17 cellular contexts compared by ENCODE assay signal in the genomic region with DNA sequence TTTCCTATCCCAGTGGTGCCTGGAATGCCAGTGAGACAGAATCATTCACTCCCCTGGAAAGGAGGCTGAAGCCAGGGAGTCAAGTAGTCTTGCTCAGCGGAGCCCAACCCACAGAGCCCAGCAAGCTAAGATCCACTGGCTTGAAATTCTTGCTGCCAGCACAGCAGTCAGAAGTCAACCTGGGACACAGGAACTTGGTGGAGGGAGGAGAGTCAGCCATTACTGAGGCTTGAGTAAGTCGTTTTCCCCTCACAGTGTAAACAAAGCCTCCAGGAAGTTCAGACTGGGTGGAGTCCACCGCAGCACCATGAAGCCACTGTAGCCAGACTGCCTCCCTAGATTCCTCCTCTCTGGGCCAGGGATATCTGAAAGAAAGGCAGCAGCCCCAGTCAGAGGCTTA.
A peak's percentile ranks its signal among the peaks of the same experiment; 100 is the strongest.
DNase-seq lines count a peak whose midpoint lies in the region; ATAC-seq, FAIRE-seq and TF ChIP-seq lines count a peak whose summit lies in the region.
"Had no signal": no experiment of that assay in that cellular context is flagged by ENCODE, and none has a peak within 500 bp of the region (broad histone marks: within the 10 kb centered on the region; RNA-seq: fewer than 3 reads in every experiment).

No MANE protein-coding gene starts in this region.

- no peak for FAIRE-seq in RCC 7860 (lab: Jason Lieb, UNC)

- no peaks in the 10 kb centered on the region for H3K36me3 Mint-ChIP-seq in stimulated activated naive B cell treated with anti-CD40 and anti-IgM and Interleukin-4, amounts not matched to agents 10 μg/mL and 1 μg/mL and 100 μg/mL, for 72 hours
- H3K36me3 Mint-ChIP-seq in effector memory CD8-positive, alpha-beta T cell (ENCODE audit: insufficient read depth) = no peaks in the 10 kb centered on the region
- H3K36me3 Mint-ChIP-seq: activated naive CD4-positive, alpha-beta T cell treated with anti-CD3 and anti-CD28 coated beads, Interleukin-2, amount 10 ng/mL, durations not matched to agents 7 days and 5 days had no signal

- TF ChIP-seq CTCF in osteoblast (IDR thresholded peaks at IDR 0.05; ENCODE audit: extremely low read depth, low read depth, low read length) = no peak

- H3K27ac Mint-ChIP-seq in stimulated activated naive B cell treated with anti-CD40 and anti-IgM and Interleukin-4, amounts not matched to agents 10 μg/mL and 1 μg/mL and 100 μg/mL, for 72 hours = no peak overlapping the region
- no peak overlapping the region for H3K27ac Mint-ChIP-seq in effector memory CD8-positive, alpha-beta T cell
- H3K27ac Mint-ChIP-seq: activated naive CD4-positive, alpha-beta T cell treated with anti-CD3 and anti-CD28 coated beads, Interleukin-2, amount 10 ng/mL, durations not matched to agents 7 days and 5 days; CD4-positive, alpha-beta T cell; IgD-negative memory B cell had no signal

- H3K9me3 ChIP-seq in osteoblast (ENCODE audit: low read depth, low read length) = no peaks in the 10 kb centered on the region

- no peaks in the 10 kb centered on the region for H3K79me2 ChIP-seq in osteoblast (ENCODE audit: insufficient read depth, low read length)
- H3K79me2 ChIP-seq: parathyroid adenoma had no signal

- no peak overlapping the region for H3K4me2 ChIP-seq in osteoblast (ENCODE audit: insufficient read depth, low read length)

- peak overlapping the region; percentile 6 for H2AFZ ChIP-seq in osteoblast (ENCODE audit: low read length)
- H2AFZ ChIP-seq: parathyroid adenoma had no signal

- H3K4me1 Mint-ChIP-seq in stimulated activated naive B cell treated with anti-CD40 and anti-IgM and Interleukin-4, amounts not matched to agents 10 μg/mL and 1 μg/mL and 100 μg/mL, for 72 hours = no peaks in the 10 kb centered on the region
- peaks cover 0 to 3% of the 10 kb centered on the region in 2 donors for H3K4me1 Mint-ChIP-seq in effector memory CD8-positive, alpha-beta T cell (ENCODE audit: low read depth in 2 of 2)
- H3K4me1 Mint-ChIP-seq: IgD-negative memory B cell had no signal

- H3K36me3 ChIP-seq in osteoblast (ENCODE audit: insufficient read depth, low read length) = no peaks in the 10 kb centered on the region
- H3K36me3 ChIP-seq: heart right ventricle had no signal

- H3K9me3 Mint-ChIP-seq in stimulated activated naive B cell treated with anti-CD40 and anti-IgM and Interleukin-4, amounts not matched to agents 10 μg/mL and 1 μg/mL and 100 μg/mL, for 72 hours = peaks cover 5 to 8% of the 10 kb centered on the region in 2 donors
- no peaks in the 10 kb centered on the region for H3K9me3 Mint-ChIP-seq in effector memory CD8-positive, alpha-beta T cell
- H3K9me3 Mint-ChIP-seq: CD4-positive, alpha-beta T cell had no signal

- peaks cover 18% of the 10 kb centered on the region for H3K4me1 ChIP-seq in osteoblast (ENCODE audit: insufficient read depth, low read length)
- H3K4me1 ChIP-seq: parathyroid adenoma had no signal

- ATAC-seq in stimulated activated naive B cell treated with anti-CD40 and anti-IgM and Interleukin-4, amounts not matched to agents 10 μg/mL and 1 μg/mL and 100 μg/mL, for 72 hours (replicated peaks) = no peak
- ATAC-seq in HG03342 (IDR thresholded peaks at IDR 0.05; ENCODE audit: unreplicated experiment) = no peak
- no peak for ATAC-seq in effector memory CD8-positive, alpha-beta T cell (replicated peaks)

- DNase-seq in EL (peak; percentile 73), RCC 7860 (ENCODE audit: low spot score) (peak; percentile 30), epithelial cell of prostate (ENCODE audit: low read depth, low spot score) (peak; percentile 43), osteoblast (ENCODE audit: insufficient read length, low spot score, missing footprints) (no peak), superior temporal gyrus (ENCODE audit: extremely low spot score) (no peak)
- no peak for DNase-seq in stimulated activated naive B cell treated with anti-CD40 and anti-IgM and Interleukin-4, amounts not matched to agents 10 μg/mL and 1 μg/mL and 100 μg/mL, for 72 hours
- no peak for DNase-seq in effector memory CD8-positive, alpha-beta T cell
- DNase-seq: activated naive CD4-positive, alpha-beta T cell treated with anti-CD3 and anti-CD28 coated beads, Interleukin-2, amount 10 ng/mL, durations not matched to agents 7 days and 5 days; CD4-positive, alpha-beta T cell; dermis blood vessel endothelial cell; H7; NCI-H2029 treated with DMSO at 0.1 percent for 48 hours; T-helper 2 cell had no signal

- H4K20me1 ChIP-seq in osteoblast (ENCODE audit: insufficient read depth, low read length) = no peaks in the 10 kb centered on the region

- H3K27me3 ChIP-seq in osteoblast (ENCODE audit: insufficient read depth, low read length) = no peaks in the 10 kb centered on the region
- H3K27me3 ChIP-seq: heart right ventricle had no signal

- H3K27me3 Mint-ChIP-seq in stimulated activated naive B cell treated with anti-CD40 and anti-IgM and Interleukin-4, amounts not matched to agents 10 μg/mL and 1 μg/mL and 100 μg/mL, for 72 hours = peaks cover 0 to 19% of the 10 kb centered on the region in 2 donors
- peaks cover 13 to 26% of the 10 kb centered on the region in 2 donors for H3K27me3 Mint-ChIP-seq in effector memory CD8-positive, alpha-beta T cell
- H3K27me3 Mint-ChIP-seq: activated naive CD4-positive, alpha-beta T cell treated with anti-CD3 and anti-CD28 coated beads, Interleukin-2, amount 10 ng/mL, durations not matched to agents 7 days and 5 days; CD4-positive, alpha-beta T cell had no signal

- H3K27ac ChIP-seq in epithelial cell of prostate = peak overlapping the region; percentile 72
- H3K27ac ChIP-seq in osteoblast (ENCODE audit: low read depth, low read length) = peak overlapping the region; percentile 35
- H3K27ac ChIP-seq: parathyroid adenoma had no signal

- no peak overlapping the region for H3K4me3 ChIP-seq in osteoblast (ENCODE audit: insufficient read depth, low read length)
- H3K4me3 ChIP-seq: heart right ventricle had no signal

- no peak overlapping the region for H3K4me3 Mint-ChIP-seq in stimulated activated naive B cell treated with anti-CD40 and anti-IgM and Interleukin-4, amounts not matched to agents 10 μg/mL and 1 μg/mL and 100 μg/mL, for 72 hours
- no peak overlapping the region for H3K4me3 Mint-ChIP-seq in effector memory CD8-positive, alpha-beta T cell
- H3K4me3 Mint-ChIP-seq: activated naive CD4-positive, alpha-beta T cell treated with anti-CD3 and anti-CD28 coated beads, Interleukin-2, amount 10 ng/mL, durations not matched to agents 7 days and 5 days; CD4-positive, alpha-beta T cell had no signal

Comparison
In these comparisons a context has a peak if more than half of its experiments do, and no peak if none do; other contexts are left out.
1. DNase-seq: peak in EL (single experiment), RCC 7860 (single experiment) and epithelial cell of prostate (single experiment); none in osteoblast (single experiment), stimulated activated naive B cell treated with anti-CD40 and anti-IgM and Interleukin-4, amounts not matched to agents 10 μg/mL and 1 μg/mL and 100 μg/mL, for 72 hours (single experiment), superior temporal gyrus (single experiment) and effector memory CD8-positive, alpha-beta T cell (0 of 3).